Comparison of ENCODE assay signal across 8 cellular contexts in genomic region chr10:15370212-15370740, GRCh38. TPM values are rescaled to one million over a fixed set of nuclear protein-coding genes. Genes with fewer than 3 reads are reported as not detected.
DNase-seq lines count a peak whose midpoint lies in the region; ATAC-seq, FAIRE-seq and TF ChIP-seq lines count a peak whose summit lies in the region.

No MANE protein-coding gene starts in this region.

- H3K9ac ChIP-seq in NT2/D1 (ENCODE audit: insufficient read length, low read depth) (peak overlapping the region; percentile 83), K562 (ENCODE audit: insufficient read depth in 1 of 2, low read depth in 2 of 2, low read length in 2 of 2) (peak overlapping the region; percentile 42 to 79; a peak in 3 of 4 replicates)

- TF ChIP-seq EP300 in K562 (IDR thresholded peaks at IDR 0.05; ENCODE audit: low read length), result no peak

- no peak overlapping the region for H2AFZ ChIP-seq in K562 (ENCODE audit: low read depth, low read length)

- H4K20me1 ChIP-seq in K562 (replicated peaks; ENCODE audit: control insufficient read depth, insufficient read depth, low read length), result no peaks in the 10 kb centered on the region

- POLR2A ChIA-PET in K562 (lab: Yijun Ruan, JAX), result interaction anchor here (0.6 to 0.8 kb wide), 3 partner anchors 16 to 1980 kb away, joined by 3 to 4 read pairs (median 4); no protein-coding TSS in a partner anchor

- H3K4me2 ChIP-seq in K562 (ENCODE audit: insufficient read depth, low read length), result peak overlapping the region; percentile 53

- ATAC-seq in K562, result peak; percentile 65
- no peak for ATAC-seq in HG03139 (IDR thresholded peaks at IDR 0.05; ENCODE audit: unreplicated experiment)

- FAIRE-seq in K562 (lab: Jason Lieb, UNC), result no peak

- no peaks in the 10 kb centered on the region; the same call in 2 of the 3 replicates for H3K79me2 ChIP-seq in K562 (ENCODE audit: control insufficient read depth, insufficient read depth, low read length)

- no peak for TF ChIP-seq POLR2A in K562 (conservative IDR thresholded peaks at IDR 0.05)

- no peaks in the 10 kb centered on the region for H3K9me3 ChIP-seq in NT2/D1 (ENCODE audit: insufficient read depth, low read length)
- H3K9me3 ChIP-seq in K562 (replicated peaks; ENCODE audit: control insufficient read depth, insufficient read depth, low read depth, low read length), result no peaks in the 10 kb centered on the region

- H3K4me3 ChIP-seq in NT2/D1 (ENCODE audit: insufficient read length, low read depth), result peak overlapping the region; percentile 55
- peak overlapping the region; percentile 44 for H3K4me3 ChIP-seq in K562

- no peaks in the 10 kb centered on the region for H3K4me1 ChIP-seq in NT2/D1 (ENCODE audit: insufficient read depth, insufficient read length)
- H3K4me1 ChIP-seq in K562 (replicated peaks in 1 of 2; ENCODE audit: control insufficient read depth in 2 of 2, insufficient read depth in 2 of 2, low read length in 2 of 2), result peaks cover 0 to 15% of the 10 kb centered on the region in 2 experiments; a peak in 3 of 5 replicates

- 1% methylated on average over 29 of the region's 45 CpGs for WGBS in K562 (ENCODE audit: insufficient coverage, low coverage, missing lambda C conversion rate)

- H3K27me3 ChIP-seq in NT2/D1 (ENCODE audit: insufficient read depth, insufficient read length), result peaks cover 3% of the 10 kb centered on the region
- H3K27me3 ChIP-seq in K562 (ENCODE audit: control insufficient read depth in 2 of 2, insufficient read depth in 2 of 2, low read length in 2 of 2), result peaks cover 9 to 28% of the 10 kb centered on the region in 2 experiments

- intact Hi-C loops in K562 (cut with micrococcal nuclease), result loop anchor here (5.0 kb wide), 1 partner anchor 108 kb away; no protein-coding TSS in a partner anchor

- CTCF ChIA-PET in K562 (lab: Yijun Ruan, JAX; ENCODE audit: low intra/inter-chr PET ratio), result interaction anchor here (0.6 kb wide), 1 partner anchor 1406 kb away, joined by 3 read pairs; no protein-coding TSS in a partner anchor

- no peak for TF ChIP-seq CTCF in K562 (IDR thresholded peaks at IDR 0.05 in 2 of 3, conservative IDR thresholded peaks at IDR 0.05 in 1 of 3; ENCODE audit: insufficient read depth in 2 of 3, low read depth in 1 of 3, low read length in 3 of 3)

- DNase-seq in NCI-H146 (lab: John Stamatoyannopoulos, UW) (peak; percentile 66), NCI-H146 treated with DMSO at 0.1 percent for 48 hours (lab: John Stamatoyannopoulos, UW; ENCODE audit: unreplicated experiment) (no peak), NT2/D1 (ENCODE audit: low read depth, low spot score) (no peak), K562 (ENCODE audit: extremely low read depth in 1 of 4, low spot score in 3 of 4) (peak; percentile 11 to 52 (median 32)), iris pigment epithelial cell (ENCODE audit: low read depth) (peak; percentile 31), NOMO-1 (lab: John Stamatoyannopoulos, UW; ENCODE audit: unreplicated experiment in 2 of 2) (no peak)
- DNase-seq in stimulated activated CD4-positive, alpha-beta T cell treated with anti-CD3 and anti-CD28 coated beads, Interleukin-2, amount 100 ng/mL, for 24 hours, result peak; percentile 19 to 29

- in situ Hi-C loops in K562 (cut with MboI), result no loop called here

- no peaks in the 10 kb centered on the region for H3K9me1 ChIP-seq in K562 (ENCODE audit: control insufficient read depth, insufficient read depth, low read length)

- no TSS peak for BruUV-seq in K562 (replicated peaks; lab: Mats Ljungman, UMichigan)

- TF ChIP-seq RAD21 in K562 (CRISPR knock-in tag; conservative IDR thresholded peaks at IDR 0.05 in 1 of 2, IDR thresholded peaks at IDR 0.05 in 1 of 2), result no peak

- no peak overlapping the region for H3K27ac ChIP-seq in K562 (ENCODE audit: extremely low read depth, low read depth, low read length)

- H3K36me3 ChIP-seq in NT2/D1 (ENCODE audit: insufficient read depth, insufficient read length, low read length), result peaks cover 11% of the 10 kb centered on the region
- no peaks in the 10 kb centered on the region for H3K36me3 ChIP-seq in K562 (ENCODE audit: control insufficient read depth, insufficient read depth, low read length)

TF ChIP-seq in K562, 482 proteins besides CTCF, POLR2A, EP300 and RAD21:
- no peak for TF ChIP-seq OTX1 (CRISPR knock-in tag; IDR thresholded peaks at IDR 0.05)
- TF ChIP-seq KDM5B (IDR thresholded peaks at IDR 0.05; ENCODE audit: insufficient replicate concordance, low read depth, low read length), result peak; percentile 40
- TF ChIP-seq PTRF (tag; IDR thresholded peaks at IDR 0.05), result no peak
- peak; percentile 55 for TF ChIP-seq ZFX (CRISPR knock-in tag; IDR thresholded peaks at IDR 0.05)
- TF ChIP-seq POLR2G (IDR thresholded peaks at IDR 0.05; ENCODE audit: low read depth, low read length), result peak; percentile 52; the same call in 1 of the 2 replicates
- TF ChIP-seq PHF8 (IDR thresholded peaks at IDR 0.05; ENCODE audit: borderline replicate concordance, low read length), result peak; percentile 42; the same call in 1 of the 2 replicates
- peak; percentile 61 for TF ChIP-seq RBBP5 (IDR thresholded peaks at IDR 0.05; ENCODE audit: borderline replicate concordance, insufficient read depth, low read length, poor library complexity, severe bottlenecking)
- peak; percentile 56 for TF ChIP-seq MAX (CRISPR knock-in tag; IDR thresholded peaks at IDR 0.05)
- TF ChIP-seq HMGN3 (IDR thresholded peaks at IDR 0.05; ENCODE audit: borderline replicate concordance, extremely low read depth, insufficient read length, low read depth, low read length), result peak; percentile 20
- 0 out of 4 replicates have a peak, but pooled peaks of 1 of the 2 experiments have one; percentile 28 for TF ChIP-seq ZNF639 (CRISPR knock-in tag; conservative IDR thresholded peaks at IDR 0.05 in 1 of 2, IDR thresholded peaks at IDR 0.05 in 1 of 2)
- no peak for TF ChIP-seq YY1 (IDR thresholded peaks at IDR 0.05; ENCODE audit: borderline replicate concordance in 1 of 3, control insufficient read depth in 1 of 3, extremely low read depth in 1 of 3, insufficient read depth in 3 of 3, insufficient read length in 1 of 3, insufficient replicate concordance in 2 of 3, low read depth in 1 of 3, low read length in 2 of 3)
- TF ChIP-seq ESRRB (CRISPR knock-in tag; IDR thresholded peaks at IDR 0.05; ENCODE audit: borderline replicate concordance), result no peak

RNA-seq across cellular contexts. Expression of gene FAM171A1, which starts 0.8 kb away (rescaled TPM):
- 1.8 and 5.6 TPM in 2 replicates for total RNA-seq in K562 (2011; cell fraction: chromatin; rRNA removed; ENCODE audit: low replicate concordance)
- 2.9 and 5.2 TPM in 2 replicates for total RNA-seq in K562 (2011; cell fraction: nucleolus; rRNA removed)
- 3.8 and 6.3 TPM in 2 replicates for total RNA-seq in K562 (2011; cell fraction: nucleoplasm; rRNA removed)
- total RNA-seq in K562 (2014; rRNA removed) (4.5 and 5.2 TPM in 2 replicates), K562 (2014; rRNA removed; fragmentation: Illumina TruSeq; extraction: Trizol) (2.8 and 3.3 TPM in 2 replicates), K562 (2015; rRNA removed; fragmentation: Illumina TruSeq; extraction: Trizol) (4.5 and 4.8 TPM in 2 replicates), K562 (2021) (7.7 and 8.2 TPM in 2 replicates)
- polyA plus RNA-seq in K562 (2011; rRNA removed) (7.8 and 14.2 TPM in 2 replicates), K562 (2014; fragmentation: Illumina TruSeq; extraction: Trizol) (6.9 and 7.3 TPM in 2 replicates), K562 (2014; fragmentation: Nextera tagmentation; extraction: Ambion mirVana) (under 1 TPM; 0.51 to 0.94 TPM), K562 (2014; rRNA removed) (5.3 and 5.7 TPM in 2 replicates)
- 10.2 and 16.3 TPM in 2 replicates for polyA plus RNA-seq in K562 (2011; cell fraction: cytosol; rRNA removed)
- 6.8 and 8.9 TPM in 2 replicates for polyA plus RNA-seq in K562 (2011; cell fraction: nucleus; rRNA removed)
- 9.1 and 10.0 TPM in 2 replicates for polyA plus RNA-seq in K562 (2012)
- 7.6 and 11.3 TPM in 2 replicates for polyA minus RNA-seq in K562 (2011; rRNA and poly(A)+ RNA removed)
- 7.3 and 11.0 TPM in 2 replicates for polyA minus RNA-seq in K562 (2011; cell fraction: cytosol; rRNA and poly(A)+ RNA removed)
- polyA minus RNA-seq in K562 (2011; cell fraction: nucleus; rRNA and poly(A)+ RNA removed), result 2.8 and 3.8 TPM in 2 replicates

Comparison
In these comparisons a context has a peak if more than half of its experiments do, and no peak if none do; other contexts are left out.
1. DNase-seq: peak in NCI-H146 (single experiment), K562 (4 of 4), iris pigment epithelial cell (single experiment) and stimulated activated CD4-positive, alpha-beta T cell treated with anti-CD3 and anti-CD28 coated beads, Interleukin-2, amount 100 ng/mL, for 24 hours (2 of 2); none in NCI-H146 treated with DMSO at 0.1 percent for 48 hours (single experiment), NT2/D1 (single experiment) and NOMO-1 (0 of 2).